ENCODE assay signal across 8 cellular contexts in the genomic region with DNA sequence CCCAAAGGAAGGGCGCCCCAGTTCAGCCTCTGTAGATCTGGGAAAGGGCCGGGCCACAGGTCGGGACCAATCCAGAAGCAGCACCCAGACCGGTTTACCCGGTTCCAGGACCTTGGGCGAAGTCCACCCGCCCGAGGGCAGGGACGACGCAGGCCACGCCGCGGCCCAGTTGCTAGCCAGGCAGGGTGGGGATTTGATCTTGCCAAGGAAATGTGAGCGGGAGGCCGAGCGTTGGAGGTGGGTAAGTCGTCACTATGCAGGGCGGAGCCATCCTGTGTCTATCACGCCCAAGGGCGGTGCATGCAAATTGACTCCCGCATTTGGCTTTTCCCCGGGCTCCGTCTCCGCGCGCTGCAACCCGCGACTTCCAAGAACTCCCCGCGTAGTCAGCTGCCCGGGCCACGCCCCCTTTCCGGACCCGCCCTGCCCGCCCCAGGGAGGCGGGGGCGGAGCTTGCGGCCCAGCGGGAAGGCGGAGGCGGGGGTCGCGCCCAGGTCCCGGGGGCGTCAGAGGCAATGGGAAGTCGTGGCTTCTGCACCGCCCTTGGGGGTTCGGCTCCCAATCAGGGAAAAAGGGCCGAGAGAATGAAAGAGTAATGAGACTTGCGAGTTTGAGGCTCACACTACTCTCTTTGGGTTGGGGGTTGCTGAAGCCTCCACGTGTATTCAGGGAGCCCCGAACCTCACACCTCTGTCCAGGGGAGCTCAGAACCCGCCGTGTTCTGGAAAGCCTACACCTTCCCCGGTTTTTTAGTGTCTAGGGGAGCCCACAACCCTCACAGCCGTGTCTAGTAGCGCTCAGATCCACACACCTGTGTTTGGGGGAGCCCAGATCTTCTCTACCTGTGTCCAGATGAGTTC. TPM values are rescaled to one million over a fixed set of nuclear protein-coding genes. Genes with fewer than 3 reads are reported as not detected.
DNase-seq lines count a peak whose midpoint lies in the region; ATAC-seq and TF ChIP-seq lines count a peak whose summit lies in the region.

No MANE protein-coding gene starts in this region.

- ATAC-seq in GM21717 (IDR thresholded peaks at IDR 0.05; ENCODE audit: unreplicated experiment): peak; percentile 40
- peak; percentile 61 for ATAC-seq in activated naive CD8-positive, alpha-beta T cell treated with anti-CD3 and anti-CD28 coated beads, Interleukin-2, amount 50 U/mL, for 24 hours

- peaks cover 66% of the 10 kb centered on the region for H3K4me1 Mint-ChIP-seq in CD14-positive monocyte
- peaks cover 81% of the 10 kb centered on the region for H3K4me1 Mint-ChIP-seq in activated naive CD8-positive, alpha-beta T cell treated with anti-CD3 and anti-CD28 coated beads, Interleukin-2, amount 50 U/mL, for 24 hours

- peak overlapping the region; percentile 86 to 98 (median 92) for H3K27ac Mint-ChIP-seq in CD14-positive monocyte
- H3K27ac Mint-ChIP-seq in activated naive CD8-positive, alpha-beta T cell treated with anti-CD3 and anti-CD28 coated beads, Interleukin-2, amount 50 U/mL, for 24 hours: peak overlapping the region; percentile 87

- TF ChIP-seq CTCF in CD14-positive monocyte (IDR thresholded peaks at IDR 0.05) (no peak), transverse colon (IDR thresholded peaks at IDR 0.05) (no peak)

- H4K12ac ChIP-seq in trophoblast cell (ENCODE audit: low read depth, low read length): peak overlapping the region; percentile 95

- H3K4me1 ChIP-seq in trophoblast cell (ENCODE audit: control insufficient read depth in 1 of 2, insufficient read depth in 2 of 2, low read length in 2 of 2): peaks cover 28 to 30% of the 10 kb centered on the region in 2 experiments
- H3K4me1 ChIP-seq in transverse colon: peaks cover 36 to 67% (median 57%) of the 10 kb centered on the region in 4 donors

- peaks cover 49% of the 10 kb centered on the region for H3K79me1 ChIP-seq in trophoblast cell (ENCODE audit: low read length)

- no peak overlapping the region for H3K4me3 ChIP-seq in trophoblast cell (ENCODE audit: low read depth, low read length)
- H3K4me3 ChIP-seq in transverse colon: peak overlapping the region; percentile 20 to 46 (median 26)

- H3K79me2 ChIP-seq in trophoblast cell (ENCODE audit: control insufficient read depth, insufficient read depth, low read length, poor library complexity): peaks cover 10% of the 10 kb centered on the region

- H3K14ac ChIP-seq in trophoblast cell (ENCODE audit: low read length): peak overlapping the region; percentile 98

- no peaks in the 10 kb centered on the region for H3K27me3 Mint-ChIP-seq in CD14-positive monocyte (ENCODE audit: low read depth in 3 of 3)
- H3K27me3 Mint-ChIP-seq in activated naive CD8-positive, alpha-beta T cell treated with anti-CD3 and anti-CD28 coated beads, Interleukin-2, amount 50 U/mL, for 24 hours: no peaks in the 10 kb centered on the region

- peak overlapping the region; percentile 12 for H3K9ac ChIP-seq in trophoblast cell (ENCODE audit: low read length)

- H3K4me3 Mint-ChIP-seq in CD14-positive monocyte: peak overlapping the region; percentile 76 to 87
- H3K4me3 Mint-ChIP-seq in activated naive CD8-positive, alpha-beta T cell treated with anti-CD3 and anti-CD28 coated beads, Interleukin-2, amount 50 U/mL, for 24 hours: peak overlapping the region; percentile 79

- H3K27me3 ChIP-seq in trophoblast cell (ENCODE audit: insufficient read depth, low read length) (no peaks in the 10 kb centered on the region), transverse colon (no peaks in the 10 kb centered on the region)

- no peaks in the 10 kb centered on the region for H3K36me3 Mint-ChIP-seq in CD14-positive monocyte
- H3K36me3 Mint-ChIP-seq in activated naive CD8-positive, alpha-beta T cell treated with anti-CD3 and anti-CD28 coated beads, Interleukin-2, amount 50 U/mL, for 24 hours (ENCODE audit: low read depth): no peaks in the 10 kb centered on the region

- H3K18ac ChIP-seq in trophoblast cell (ENCODE audit: low read length): peak overlapping the region; percentile 97

- peak overlapping the region; percentile 50 for H3K4me2 ChIP-seq in trophoblast cell (ENCODE audit: low read length)

- in situ Hi-C loops in transverse colon (cut with MboI; ENCODE audit: low pct_ligation_motif_present in 1 of 4, low pct_unique_long_range_greater_than_20kb in 1 of 4, low sequenced_read_pairs in 3 of 4): no loop called here

- H3K9me3 ChIP-seq in trophoblast cell (ENCODE audit: insufficient read depth, low read depth, low read length) (no peaks in the 10 kb centered on the region), transverse colon (no peaks in the 10 kb centered on the region)

- peak overlapping the region; percentile 99 for H2AK5ac ChIP-seq in trophoblast cell (ENCODE audit: low read length)

- H2BK12ac ChIP-seq in trophoblast cell (ENCODE audit: low read length): peak overlapping the region; percentile 99

- H3K4ac ChIP-seq in trophoblast cell (ENCODE audit: low read depth, low read length): peak overlapping the region; percentile 96

- H3K27ac ChIP-seq in trophoblast cell (ENCODE audit: low read depth, low read length) (peak overlapping the region; percentile 96), transverse colon (peak overlapping the region; percentile 95 to 98 (median 97))

- peak overlapping the region; percentile 100 for H2BK5ac ChIP-seq in trophoblast cell (ENCODE audit: low read depth, low read length, poor library complexity)

- peak overlapping the region; percentile 97 for H4K8ac ChIP-seq in trophoblast cell (ENCODE audit: low read depth, low read length)

- H4K91ac ChIP-seq in trophoblast cell (ENCODE audit: low read depth, low read length): peak overlapping the region; percentile 94

- no peaks in the 10 kb centered on the region for H3K36me3 ChIP-seq in trophoblast cell (ENCODE audit: control insufficient read depth in 1 of 2, insufficient read depth in 2 of 2, low read length in 2 of 2)
- H3K36me3 ChIP-seq in transverse colon: no peaks in the 10 kb centered on the region

- DNase-seq in CD14-positive monocyte (ENCODE audit: low spot score) (peak; percentile 86), NCI-H1105 treated with DMSO at 0.1 percent for 48 hours (lab: John Stamatoyannopoulos, UW) (peak; percentile 86), SW 1271 (lab: John Stamatoyannopoulos, UW) (peak; percentile 95 to 97), cardiac septum (ENCODE audit: low spot score) (peak; percentile 99), trophoblast cell (peak; percentile 100), transverse colon (peak; percentile 99)
- peak; percentile 93 for DNase-seq in activated naive CD8-positive, alpha-beta T cell treated with anti-CD3 and anti-CD28 coated beads, Interleukin-2, amount 50 U/mL, for 24 hours

- peak; percentile 64 for TF ChIP-seq POLR2A in transverse colon (IDR thresholded peaks at IDR 0.05)

- TF ChIP-seq EP300 in transverse colon (IDR thresholded peaks at IDR 0.05; ENCODE audit: low read depth): peak; percentile 58

- H3K23ac ChIP-seq in trophoblast cell (ENCODE audit: low read length): no peak overlapping the region

- intact Hi-C loops in CD14-positive monocyte (cut with micrococcal nuclease) (loop anchor here in 1 of 2 donors (5.0 kb wide), 1 partner anchor 44 kb away; no protein-coding TSS in a partner anchor), cardiac septum (cut with DNase I) (loop anchor here (1.0 to 5.0 kb wide), 3 partner anchors 8 to 679 kb away; a partner anchor contains a TSS), transverse colon (cut with DNase I; ENCODE audit: low total_unique reads) (no loop called here)

- peaks cover 0 to 5% (median 0%) of the 10 kb centered on the region in 7 donors for H3K9me3 Mint-ChIP-seq in CD14-positive monocyte
- no peaks in the 10 kb centered on the region for H3K9me3 Mint-ChIP-seq in activated naive CD8-positive, alpha-beta T cell treated with anti-CD3 and anti-CD28 coated beads, Interleukin-2, amount 50 U/mL, for 24 hours

- H2BK120ac ChIP-seq in trophoblast cell (ENCODE audit: insufficient read depth, low read length, poor library complexity): peak overlapping the region; percentile 100

- WGBS in trophoblast cell (ENCODE audit: extremely low coverage, insufficient coverage, insufficient read length): no CpG with 5 or more reads among the region's 57 CpGs
- WGBS in transverse colon (ENCODE audit: low coverage in 1 of 2), 2 donors: 4% methylated on average over 32 of the region's 57 CpGs; no CpG with 5 or more reads in 1 of the 2 donors

- peak overlapping the region; percentile 84 for H2AFZ ChIP-seq in trophoblast cell (ENCODE audit: insufficient read depth, low read length, poor library complexity)

RNA-seq across cellular contexts. Expression of a gene that starts 12.8 kb away (rescaled TPM):
- 100 to 1,000 TPM; 355 to 601 TPM for polyA plus RNA-seq in CD14-positive monocyte
- total RNA-seq in cardiac septum (28.4 TPM), transverse colon (100 to 1,000 TPM; 184 to 503 (median 244) TPM)
- 139 and 150 TPM in 2 replicates for polyA plus RNA-seq in trophoblast cell (2013)

RNA-seq across cellular contexts. Expression of a gene that starts 12.8 kb away (rescaled TPM):
- polyA plus RNA-seq in CD14-positive monocyte: 100 to 1,000 TPM; 158 to 172 TPM
- total RNA-seq in cardiac septum (25.7 TPM), transverse colon (100 to 1,000 TPM in 1 of 4 donors, 10 to 100 TPM in 3; 69.7 to 164 (median 84.2) TPM)
- polyA plus RNA-seq in trophoblast cell (2013): 45.9 and 47.7 TPM in 2 replicates

RNA-seq across cellular contexts. Expression of a gene that starts 44.9 kb away (rescaled TPM):
- polyA plus RNA-seq in CD14-positive monocyte: 1 to 10 TPM; 1.1 to 2.2 TPM
- total RNA-seq in cardiac septum: 33.8 TPM
- polyA plus RNA-seq in trophoblast cell (2013): 149 and 154 TPM in 2 replicates
- total RNA-seq in transverse colon: 10 to 100 TPM; 31.6 to 54.2 (median 36.5) TPM

RNA-seq across cellular contexts. Expression of a gene that starts 46.4 kb away (rescaled TPM):
- 10 to 100 TPM; 14.5 TPM for polyA plus RNA-seq in CD14-positive monocyte
- total RNA-seq in cardiac septum (17.5 TPM), transverse colon (100 to 1,000 TPM in 1 of 4 donors, 10 to 100 TPM in 3; 26.6 to 199 (median 60.7) TPM)
- polyA plus RNA-seq in trophoblast cell (2013): 26.6 and 28.8 TPM in 2 replicates
